25 cellular contexts compared by ENCODE assay signal in genomic region chr10:25232229-25232628, GRCh38. TPM values are rescaled to one million over a fixed set of nuclear protein-coding genes. Genes with fewer than 3 reads are reported as not detected.
"Had no signal": no experiment of that assay in that cellular context is flagged by ENCODE, and none has a peak within 500 bp of the region (broad histone marks: within the 10 kb centered on the region; RNA-seq: fewer than 3 reads in every experiment).

No MANE protein-coding gene starts in this region.

- H3K4me1 ChIP-seq: esophagus squamous epithelium, left lung, right lobe of liver, suprapubic skin, vagina had no signal

- H3K4me3 ChIP-seq: coronary artery, esophagus squamous epithelium, left lung, ovary, right lobe of liver, suprapubic skin, vagina had no signal

- H3K9me3 ChIP-seq: esophagus squamous epithelium, left lung, ovary, right lobe of liver, suprapubic skin, vagina had no signal

- H3K4me3 Mint-ChIP-seq: naive thymus-derived CD4-positive, alpha-beta T cell; nephron; stimulated activated naive B cell treated with anti-CD40 and anti-IgM and Interleukin-4, amounts not matched to agents 10 μg/mL and 1 μg/mL and 100 μg/mL, for 72 hours; stimulated activated naive CD8-positive, alpha-beta T cell treated with anti-CD3 and anti-CD28 coated beads, Interleukin-15, Interleukin-2, amounts not matched to agents 100 ng/mL and 50 ng/mL, for 24 hours had no signal

- DNase-seq: dermis blood vessel endothelial cell; effector memory CD4-positive, alpha-beta T cell; erythroblast; esophagus squamous epithelium; foreskin melanocyte; left cardiac atrium; left lung; mesenchymal stem cell; midbrain; naive thymus-derived CD4-positive, alpha-beta T cell; ovary; posterior cingulate gyrus; right lobe of liver; small intestine; stimulated activated CD4-positive, alpha-beta T cell treated with anti-CD3 and anti-CD28 coated beads, Interleukin-15, amount 100 ng/mL, for 24 hours; stimulated activated CD4-positive, alpha-beta T cell treated with anti-CD3 and anti-CD28 coated beads, Interleukin-2, amount 100 ng/mL, for 48 hours; stimulated activated naive B cell treated with anti-CD40 and anti-IgM and Interleukin-4, amounts not matched to agents 10 μg/mL and 1 μg/mL and 100 μg/mL, for 72 hours; trophoblast cell had no signal

- H3K27ac Mint-ChIP-seq: naive thymus-derived CD4-positive, alpha-beta T cell; nephron; stimulated activated naive B cell treated with anti-CD40 and anti-IgM and Interleukin-4, amounts not matched to agents 10 μg/mL and 1 μg/mL and 100 μg/mL, for 72 hours; stimulated activated naive CD8-positive, alpha-beta T cell treated with anti-CD3 and anti-CD28 coated beads, Interleukin-15, Interleukin-2, amounts not matched to agents 100 ng/mL and 50 ng/mL, for 24 hours had no signal

- H3K27ac ChIP-seq: coronary artery, esophagus squamous epithelium, left lung, ovary, right lobe of liver, suprapubic skin, vagina had no signal

- H3K4me1 Mint-ChIP-seq: nephron; stimulated activated naive B cell treated with anti-CD40 and anti-IgM and Interleukin-4, amounts not matched to agents 10 μg/mL and 1 μg/mL and 100 μg/mL, for 72 hours had no signal

- H3K9me3 Mint-ChIP-seq: nephron had no signal

- H3K36me3 ChIP-seq: esophagus squamous epithelium, left lung, ovary, right lobe of liver, suprapubic skin, vagina had no signal

- H3K27me3 ChIP-seq: esophagus squamous epithelium, left lung, ovary, right lobe of liver, suprapubic skin, vagina had no signal

- H3K27me3 Mint-ChIP-seq: stimulated activated naive CD8-positive, alpha-beta T cell treated with anti-CD3 and anti-CD28 coated beads, Interleukin-15, Interleukin-2, amounts not matched to agents 100 ng/mL and 50 ng/mL, for 24 hours had no signal

- H3K36me3 Mint-ChIP-seq: naive thymus-derived CD4-positive, alpha-beta T cell; stimulated activated naive B cell treated with anti-CD40 and anti-IgM and Interleukin-4, amounts not matched to agents 10 μg/mL and 1 μg/mL and 100 μg/mL, for 72 hours had no signal

- ATAC-seq: left cardiac atrium; left lung; naive thymus-derived CD4-positive, alpha-beta T cell; right lobe of liver; stimulated activated naive B cell treated with anti-CD40 and anti-IgM and Interleukin-4, amounts not matched to agents 10 μg/mL and 1 μg/mL and 100 μg/mL, for 72 hours had no signal

RNA-seq across cellular contexts. Expression of gene GPR158, which starts 57.4 kb away (rescaled TPM):
- total RNA-seq: dermis blood vessel endothelial cell; esophagus squamous epithelium; kidney epithelial cell; lung microvascular endothelial cell; naive thymus-derived CD4-positive, alpha-beta T cell had no signal
- polyA plus RNA-seq: naive thymus-derived CD4-positive, alpha-beta T cell had no signal
